Comparison of ENCODE assay signal across 8 cellular contexts in genomic region chr16:27449434-27450188, GRCh38. TPM values are rescaled to one million over a fixed set of nuclear protein-coding genes. Genes with fewer than 3 reads are reported as not detected.
DNase-seq lines count a peak whose midpoint lies in the region; ATAC-seq lines count a peak whose summit lies in the region.

No MANE protein-coding gene starts in this region.

- H3K4me1 Mint-ChIP-seq in activated T-helper 1 cell treated with anti-CD3 and anti-CD28 coated beads, Interleukin-12 subunit alpha, Interleukin-12 subunit beta, Interleukin-2, Interleukin-4 antibody, amounts not matched to agents 30 ng/mL and 10 ng/mL and 1 ng/mL, durations not matched to agents 14 hours and 24 hours and 36 hours (ENCODE audit: low read depth): peaks cover 85% of the 10 kb centered on the region

- H3K27ac Mint-ChIP-seq in activated T-helper 1 cell treated with anti-CD3 and anti-CD28 coated beads, Interleukin-12 subunit alpha, Interleukin-12 subunit beta, Interleukin-2, Interleukin-4 antibody, amounts not matched to agents 30 ng/mL and 10 ng/mL and 1 ng/mL, durations not matched to agents 14 hours and 24 hours and 36 hours: peak overlapping the region; percentile 82

- ATAC-seq in GM19023 (IDR thresholded peaks at IDR 0.05; ENCODE audit: unreplicated experiment): peak; percentile 52
- peak; percentile 55 for ATAC-seq in HG03442 (IDR thresholded peaks at IDR 0.05; ENCODE audit: unreplicated experiment)
- ATAC-seq in GM18519 (IDR thresholded peaks at IDR 0.05; ENCODE audit: low FRiP score, unreplicated experiment): no peak

- H3K27me3 Mint-ChIP-seq in activated T-helper 1 cell treated with anti-CD3 and anti-CD28 coated beads, Interleukin-12 subunit alpha, Interleukin-12 subunit beta, Interleukin-2, Interleukin-4 antibody, amounts not matched to agents 30 ng/mL and 10 ng/mL and 1 ng/mL, durations not matched to agents 14 hours and 24 hours and 36 hours (ENCODE audit: insufficient read depth): no peaks in the 10 kb centered on the region

- H3K4me3 Mint-ChIP-seq in activated T-helper 1 cell treated with anti-CD3 and anti-CD28 coated beads, Interleukin-12 subunit alpha, Interleukin-12 subunit beta, Interleukin-2, Interleukin-4 antibody, amounts not matched to agents 30 ng/mL and 10 ng/mL and 1 ng/mL, durations not matched to agents 14 hours and 24 hours and 36 hours: peak overlapping the region; percentile 41

- peaks cover 10% of the 10 kb centered on the region for H3K9me3 Mint-ChIP-seq in activated T-helper 1 cell treated with anti-CD3 and anti-CD28 coated beads, Interleukin-12 subunit alpha, Interleukin-12 subunit beta, Interleukin-2, Interleukin-4 antibody, amounts not matched to agents 30 ng/mL and 10 ng/mL and 1 ng/mL, durations not matched to agents 14 hours and 24 hours and 36 hours

- DNase-seq in activated T-helper 1 cell treated with anti-CD3 and anti-CD28 coated beads, Interleukin-12 subunit alpha, Interleukin-12 subunit beta, Interleukin-2, Interleukin-4 antibody, amounts not matched to agents 30 ng/mL and 10 ng/mL and 1 ng/mL, durations not matched to agents 14 hours and 24 hours and 36 hours (ENCODE audit: low spot score): peak; percentile 47
- DNase-seq in stimulated activated CD4-positive, alpha-beta T cell treated with anti-CD3 and anti-CD28 coated beads, Interleukin-15, amount 100 ng/mL, for 48 hours (ENCODE audit: low read depth in 2 of 2): peak; percentile 51 to 62
- no peak for DNase-seq in NCI-H526 treated with DMSO at 0.1 percent for 48 hours (lab: John Stamatoyannopoulos, UW)
- no peak for DNase-seq in T1000 (lab: John Stamatoyannopoulos, UW)
- DNase-seq in DMS114 treated with DMSO at 0.1 percent for 48 hours (lab: John Stamatoyannopoulos, UW; ENCODE audit: unreplicated experiment): no peak

- intact Hi-C loops in activated T-helper 1 cell treated with anti-CD3 and anti-CD28 coated beads, Interleukin-12 subunit alpha, Interleukin-12 subunit beta, Interleukin-2, Interleukin-4 antibody, amounts not matched to agents 30 ng/mL and 10 ng/mL and 1 ng/mL, durations not matched to agents 14 hours and 24 hours and 36 hours (cut with micrococcal nuclease): no loop called here

- H3K36me3 Mint-ChIP-seq in activated T-helper 1 cell treated with anti-CD3 and anti-CD28 coated beads, Interleukin-12 subunit alpha, Interleukin-12 subunit beta, Interleukin-2, Interleukin-4 antibody, amounts not matched to agents 30 ng/mL and 10 ng/mL and 1 ng/mL, durations not matched to agents 14 hours and 24 hours and 36 hours (ENCODE audit: low read depth): peaks cover 80% of the 10 kb centered on the region

RNA-seq across cellular contexts. Expression of gene IL21R, which starts 47.6 kb away (rescaled TPM):
- 101 and 104 TPM in 2 replicates for total RNA-seq in activated T-helper 1 cell treated with anti-CD3 and anti-CD28 coated beads, Interleukin-12 subunit alpha, Interleukin-12 subunit beta, Interleukin-2, Interleukin-4 antibody, amounts not matched to agents 30 ng/mL and 10 ng/mL and 1 ng/mL, durations not matched to agents 14 hours and 24 hours and 36 hours

Comparison
In these comparisons a context has a peak if more than half of its experiments do, and no peak if none do; other contexts are left out.
1. DNase-seq: peak in activated T-helper 1 cell treated with anti-CD3 and anti-CD28 coated beads, Interleukin-12 subunit alpha, Interleukin-12 subunit beta, Interleukin-2, Interleukin-4 antibody, amounts not matched to agents 30 ng/mL and 10 ng/mL and 1 ng/mL, durations not matched to agents 14 hours and 24 hours and 36 hours (single experiment) and stimulated activated CD4-positive, alpha-beta T cell treated with anti-CD3 and anti-CD28 coated beads, Interleukin-15, amount 100 ng/mL, for 48 hours (2 of 2); none in NCI-H526 treated with DMSO at 0.1 percent for 48 hours (single experiment), T1000 (single experiment) and DMS114 treated with DMSO at 0.1 percent for 48 hours (single experiment).